Comparison of ENCODE assay signal across 11 cellular contexts in genomic region chr5:112918679-112919078, GRCh38. TPM values are rescaled to one million over a fixed set of nuclear protein-coding genes. Genes with fewer than 3 reads are reported as not detected.
DNase-seq lines count a peak whose midpoint lies in the region; ATAC-seq, FAIRE-seq and TF ChIP-seq lines count a peak whose summit lies in the region.
"Had no signal": no experiment of that assay in that cellular context is flagged by ENCODE, and none has a peak within 500 bp of the region (broad histone marks: within the 10 kb centered on the region; RNA-seq: fewer than 3 reads in every experiment).

No MANE protein-coding gene starts in this region.

- WGBS in small intestine, 3 donors = 69 to 87% (median 87%) methylated on average over 1 of the region's 1 CpG

- H3K27me3 ChIP-seq in CD8-positive, alpha-beta memory T cell (ENCODE audit: insufficient read depth, low read length, poor library complexity, severe bottlenecking) = no peaks in the 10 kb centered on the region
- H3K27me3 ChIP-seq in adipocyte (replicated peaks; ENCODE audit: control insufficient read depth, insufficient read depth, low read length) (no peaks in the 10 kb centered on the region), small intestine (ENCODE audit: control insufficient read depth in 2 of 2, insufficient read depth in 2 of 2, low read length in 2 of 2) (no peaks in the 10 kb centered on the region)

- POLR2A ChIA-PET in CD8-positive, alpha-beta memory T cell (lab: Charles Lee) = interaction anchor here (0.6 to 0.7 kb wide), 2 partner anchors 40 to 57 kb away, joined by 4 to 8 read pairs; partner anchors contain the start of gene SRP19

- no peak overlapping the region for H3K4me3 ChIP-seq in CD8-positive, alpha-beta memory T cell (ENCODE audit: low read length)
- H3K4me3 ChIP-seq in adipocyte (ENCODE audit: low read length) (no peak overlapping the region), small intestine (ENCODE audit: low read depth in 1 of 2, low read length in 2 of 2) (no peak overlapping the region)

- peaks cover 0 to 1% of the 10 kb centered on the region in 2 donors for H3K27me3 Mint-ChIP-seq in CD8-positive, alpha-beta memory T cell
- H3K27me3 Mint-ChIP-seq in memory B cell = no peaks in the 10 kb centered on the region

- CTCF ChIA-PET in CD8-positive, alpha-beta memory T cell (lab: Charles Lee) = no interaction called here

- peaks cover 0 to 59% (median 20%) of the 10 kb centered on the region in 3 donors for H3K36me3 Mint-ChIP-seq in CD8-positive, alpha-beta memory T cell
- peaks cover 23% of the 10 kb centered on the region for H3K36me3 Mint-ChIP-seq in memory B cell

- H3K9ac ChIP-seq in adipocyte (ENCODE audit: low read length) = no peak overlapping the region

- H3K4me1 ChIP-seq in CD8-positive, alpha-beta memory T cell (ENCODE audit: insufficient read depth, low read length) = peaks cover 70% of the 10 kb centered on the region
- H3K4me1 ChIP-seq in adipocyte (ENCODE audit: control insufficient read depth, insufficient read depth, low read length) = peaks cover 41% of the 10 kb centered on the region
- peaks cover 3 to 4% of the 10 kb centered on the region in 2 donors for H3K4me1 ChIP-seq in small intestine (ENCODE audit: control insufficient read depth in 2 of 2, insufficient read depth in 1 of 2, low read depth in 1 of 2, low read length in 1 of 2)

- no peak for TF ChIP-seq CTCF in AG09319 (IDR thresholded peaks at IDR 0.05; ENCODE audit: low read depth, low read length)

- H3K4me3 Mint-ChIP-seq in CD8-positive, alpha-beta memory T cell = peak overlapping the region; percentile 2 to 94 (median 69)
- H3K4me3 Mint-ChIP-seq in memory B cell = no peak overlapping the region

- no peaks in the 10 kb centered on the region for H3K9me3 Mint-ChIP-seq in CD8-positive, alpha-beta memory T cell
- no peaks in the 10 kb centered on the region for H3K9me3 Mint-ChIP-seq in memory B cell
- H3K9me3 Mint-ChIP-seq: activated T-helper 2 cell treated with anti-CD3 and anti-CD28 coated beads, Interferon-gamma antibody, Interleukin-2, Interleukin-4, amounts not matched to agents 10 μg/mL and 5 μg/mL and 100 μg/mL, durations not matched to agents 14 hours and 24 hours and 36 hours had no signal

- no peak overlapping the region for H3K27ac ChIP-seq in CD8-positive, alpha-beta memory T cell (ENCODE audit: low read depth, low read length)
- H3K27ac ChIP-seq in small intestine (ENCODE audit: low read depth in 1 of 2, low read length in 1 of 2) = no peak overlapping the region
- H3K27ac ChIP-seq: C4-2B had no signal

- no peak for FAIRE-seq in small intestine (lab: Jason Lieb, UNC)
- FAIRE-seq: G401.6 had no signal

- H3K4me1 Mint-ChIP-seq in CD8-positive, alpha-beta memory T cell = peaks cover 82 to 85% (median 85%) of the 10 kb centered on the region in 3 donors
- H3K4me1 Mint-ChIP-seq in memory B cell = peaks cover 43% of the 10 kb centered on the region

- H3K27ac Mint-ChIP-seq in CD8-positive, alpha-beta memory T cell = peak overlapping the region; percentile 9 to 87 (median 68)
- peak overlapping the region; percentile 31 for H3K27ac Mint-ChIP-seq in memory B cell
- H3K27ac Mint-ChIP-seq: activated T-helper 2 cell treated with anti-CD3 and anti-CD28 coated beads, Interferon-gamma antibody, Interleukin-2, Interleukin-4, amounts not matched to agents 10 μg/mL and 5 μg/mL and 100 μg/mL, durations not matched to agents 14 hours and 24 hours and 36 hours had no signal

- no peaks in the 10 kb centered on the region for H3K9me3 ChIP-seq in CD8-positive, alpha-beta memory T cell (ENCODE audit: low read length)
- H3K9me3 ChIP-seq in adipocyte (ENCODE audit: control insufficient read depth, low read length) = no peaks in the 10 kb centered on the region
- no peaks in the 10 kb centered on the region for H3K9me3 ChIP-seq in small intestine (ENCODE audit: control insufficient read depth, low read depth)

- ATAC-seq in memory B cell (ENCODE audit: low read depth) (no peak), GM19324 (IDR thresholded peaks at IDR 0.05; ENCODE audit: low FRiP score, unreplicated experiment) (no peak), GM18868 (IDR thresholded peaks at IDR 0.05; ENCODE audit: unreplicated experiment) (no peak)

- H3K36me3 ChIP-seq in CD8-positive, alpha-beta memory T cell (ENCODE audit: insufficient read depth, low read length) = peaks cover 10% of the 10 kb centered on the region
- H3K36me3 ChIP-seq in adipocyte (ENCODE audit: control insufficient read depth, insufficient read depth, low read length, severe bottlenecking) (peaks cover 57% of the 10 kb centered on the region), small intestine (ENCODE audit: control insufficient read depth in 2 of 2, insufficient read depth in 2 of 2, low read length in 2 of 2) (no peaks in the 10 kb centered on the region)

- DNase-seq in AG09319 (ENCODE audit: extremely low read depth, low read depth) (peak; percentile 44), adipocyte (ENCODE audit: low read depth) (peak; percentile 47), memory B cell (ENCODE audit: low spot score in 2 of 2) (no peak), small intestine (no peak)
- no peak for DNase-seq in CD8-positive, alpha-beta memory T cell
- no peak for DNase-seq in effector CD8-positive, alpha-beta T cell (lab: John Stamatoyannopoulos, UW)

RNA-seq across cellular contexts. Expression of gene REEP5, which starts 3.3 kb away (rescaled TPM):
- 10 to 100 TPM; 63.5 to 74.0 TPM for total RNA-seq in CD8-positive, alpha-beta memory T cell
- polyA plus RNA-seq in CD8-positive, alpha-beta memory T cell = 121 TPM
- polyA plus RNA-seq in small intestine = 10 to 100 TPM; 27.3 to 47.7 (median 27.3) TPM

RNA-seq across cellular contexts. Expression of gene SRP19, which starts 57.6 kb away (rescaled TPM):
- total RNA-seq in CD8-positive, alpha-beta memory T cell = 10 to 100 TPM; 68.0 to 68.3 TPM
- polyA plus RNA-seq in CD8-positive, alpha-beta memory T cell = 143 TPM
- polyA plus RNA-seq in small intestine = 10 to 100 TPM; 74.8 to 93.7 (median 77.8) TPM

RNA-seq across cellular contexts. Expression of gene DCP2, which starts 57.9 kb away (rescaled TPM):
- total RNA-seq in CD8-positive, alpha-beta memory T cell = 10 to 100 TPM; 54.5 to 61.5 TPM
- 59.5 TPM for polyA plus RNA-seq in CD8-positive, alpha-beta memory T cell
- 1 to 10 TPM; 5.6 to 8.1 (median 7.8) TPM for polyA plus RNA-seq in small intestine

Comparison
In these comparisons a context has a peak if more than half of its experiments do, and no peak if none do; other contexts are left out.
1. DNase-seq: peak in AG09319 (single experiment) and adipocyte (single experiment); none in CD8-positive, alpha-beta memory T cell (0 of 5), memory B cell (0 of 2), effector CD8-positive, alpha-beta T cell (single experiment) and small intestine (single experiment).